In the genomic region with DNA sequence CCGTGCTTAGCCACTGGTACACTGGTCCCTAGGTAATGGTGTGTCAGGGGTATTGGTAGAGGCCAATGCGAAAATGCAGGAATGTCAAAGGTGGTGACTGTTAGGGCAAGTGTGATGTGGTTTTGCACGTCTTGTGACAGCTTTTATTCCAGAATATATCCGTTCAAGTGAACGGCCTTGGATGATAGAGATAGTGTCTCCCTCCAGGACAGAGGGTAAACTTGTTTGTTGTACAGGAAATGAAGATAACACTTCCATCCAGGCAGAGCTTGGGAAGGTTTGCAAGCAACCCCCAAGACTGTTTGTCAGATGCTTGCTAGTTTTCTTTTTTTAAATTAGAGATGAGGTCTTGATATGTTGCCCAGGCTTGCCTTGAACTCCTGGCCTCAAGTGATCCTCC, we compare ENCODE assay signal across 29 cellular contexts.
"Had no signal": no experiment of that assay in that cellular context is flagged by ENCODE, and none has a peak within 500 bp of the region (broad histone marks: within the 10 kb centered on the region; RNA-seq: fewer than 3 reads in every experiment).

No MANE protein-coding gene starts in this region.

- H3K4me3 Mint-ChIP-seq: dendritic cell treated with granulocyte-macrophage colony-stimulating factor and Interleukin-4, amounts not matched to agents 40 ng/mL and 50 ng/mL, for 4 days; effector memory CD8-positive, alpha-beta T cell; endodermal cell had no signal

- H3K36me3 ChIP-seq: colonic mucosa, esophagus muscularis mucosa, esophagus squamous epithelium, gastrocnemius medialis, gastroesophageal sphincter, heart left ventricle, heart right ventricle had no signal

- H3K27ac Mint-ChIP-seq: dendritic cell treated with granulocyte-macrophage colony-stimulating factor and Interleukin-4, amounts not matched to agents 40 ng/mL and 50 ng/mL, for 4 days; effector memory CD8-positive, alpha-beta T cell; endodermal cell had no signal

- H3K9me3 ChIP-seq: colonic mucosa, esophagus muscularis mucosa, esophagus squamous epithelium, gastrocnemius medialis, gastroesophageal sphincter, heart left ventricle, heart right ventricle had no signal

- H3K4me1 Mint-ChIP-seq: endodermal cell had no signal

- H3K27me3 Mint-ChIP-seq: dendritic cell treated with granulocyte-macrophage colony-stimulating factor and Interleukin-4, amounts not matched to agents 40 ng/mL and 50 ng/mL, for 4 days had no signal

- H3K4me3 ChIP-seq: colonic mucosa, coronary artery, dorsolateral prefrontal cortex, esophagus muscularis mucosa, esophagus squamous epithelium, gastrocnemius medialis, gastroesophageal sphincter, heart left ventricle, heart right ventricle had no signal

- ATAC-seq: effector memory CD8-positive, alpha-beta T cell; esophagus mucosa; foreskin keratinocyte; gastrocnemius medialis; gastroesophageal sphincter; heart left ventricle; heart right ventricle had no signal

- H3K9me3 Mint-ChIP-seq: dendritic cell treated with granulocyte-macrophage colony-stimulating factor and Interleukin-4, amounts not matched to agents 40 ng/mL and 50 ng/mL, for 4 days; effector memory CD8-positive, alpha-beta T cell; endodermal cell had no signal

- H3K27me3 ChIP-seq: colonic mucosa, dorsolateral prefrontal cortex had no signal

- H3K27ac ChIP-seq: colonic mucosa, coronary artery, dorsolateral prefrontal cortex, epithelial cell of prostate, esophagus muscularis mucosa, esophagus squamous epithelium, foreskin keratinocyte, gastrocnemius medialis, gastroesophageal sphincter, heart left ventricle, heart right ventricle had no signal

- H3K4me1 ChIP-seq: colonic mucosa, esophagus muscularis mucosa, foreskin keratinocyte, gastrocnemius medialis, gastroesophageal sphincter, heart left ventricle, heart right ventricle had no signal

- DNase-seq: colonic mucosa; cortex of kidney; dermis blood vessel endothelial cell; dorsolateral prefrontal cortex; effector CD4-positive, alpha-beta T cell; effector CD8-positive, alpha-beta T cell; effector memory CD4-positive, alpha-beta T cell; effector memory CD8-positive, alpha-beta T cell; erythroblast; esophagus squamous epithelium; foreskin fibroblast; foreskin keratinocyte; foreskin melanocyte; gastrocnemius medialis; glutamatergic neuron; head of caudate nucleus; heart left ventricle; heart right ventricle had no signal

- FAIRE-seq: colon, endometrium, endothelial cell of umbilical vein, frontal cortex had no signal
